Comparison of ENCODE assay signal across 1 cellular context in the genomic region with DNA sequence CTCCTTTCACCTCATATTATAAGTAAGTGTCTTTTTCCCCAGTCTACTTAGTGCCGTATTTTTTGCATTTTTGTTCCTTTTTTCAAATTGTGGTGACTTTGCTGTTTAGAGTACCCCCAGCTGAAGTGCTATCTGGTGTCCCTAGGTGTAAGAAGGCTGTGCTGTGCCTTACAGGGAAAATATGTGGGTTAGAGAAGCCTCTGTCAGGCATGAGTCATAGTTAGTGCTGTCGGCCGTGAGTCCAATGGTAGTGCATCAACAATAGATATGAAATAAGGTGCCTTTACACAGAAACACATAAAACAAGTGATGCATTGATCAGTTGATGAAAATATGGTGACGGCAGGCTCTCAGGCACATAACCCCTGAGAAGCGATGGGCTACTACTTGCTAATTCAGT.
A peak's percentile ranks its signal among the peaks of the same experiment; 100 is the strongest.
TF ChIP-seq lines count a peak whose summit lies in the region.

No MANE protein-coding gene starts in this region.

TF ChIP-seq in K562, 482 proteins besides CTCF, POLR2A, EP300 and RAD21:
- TF ChIP-seq JUND (IDR thresholded peaks at IDR 0.05; ENCODE audit: borderline replicate concordance, low read depth, low read length) (0 out of 2 replicates have a peak, but pooled peaks have one; percentile 20), JUND (tag; IDR thresholded peaks at IDR 0.05; ENCODE audit: borderline replicate concordance, low read depth, low read length) (no peak), FOSL1 (tag; conservative IDR thresholded peaks at IDR 0.05) (peak; percentile 58), ZNF12 (CRISPR knock-in tag; IDR thresholded peaks at IDR 0.05) (no peak)
- TF ChIP-seq, protein P1, sequence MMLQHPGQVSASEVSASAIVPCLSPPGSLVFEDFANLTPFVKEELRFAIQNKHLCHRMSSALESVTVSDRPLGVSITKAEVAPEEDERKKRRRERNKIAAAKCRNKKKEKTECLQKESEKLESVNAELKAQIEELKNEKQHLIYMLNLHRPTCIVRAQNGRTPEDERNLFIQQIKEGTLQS (IDR thresholded peaks at IDR 0.05): peak; percentile 24; the same call in 1 of the 2 replicates
- TF ChIP-seq, protein P1 (CRISPR knock-in tag; conservative IDR thresholded peaks at IDR 0.05): no peak
